8 cellular contexts compared by ENCODE assay signal in genomic region chr7:114921636-114922150, GRCh38. TPM values are rescaled to one million over a fixed set of nuclear protein-coding genes. Genes with fewer than 3 reads are reported as not detected.
DNase-seq lines count a peak whose midpoint lies in the region; ATAC-seq and TF ChIP-seq lines count a peak whose summit lies in the region.

A gene with protein sequence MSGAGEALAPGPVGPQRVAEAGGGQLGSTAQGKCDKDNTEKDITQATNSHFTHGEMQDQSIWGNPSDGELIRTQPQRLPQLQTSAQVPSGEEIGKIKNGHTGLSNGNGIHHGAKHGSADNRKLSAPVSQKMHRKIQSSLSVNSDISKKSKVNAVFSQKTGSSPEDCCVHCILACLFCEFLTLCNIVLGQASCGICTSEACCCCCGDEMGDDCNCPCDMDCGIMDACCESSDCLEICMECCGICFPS (plus strand): TSS chr7:114922094. CDS start chr7:114923034, 940 bp downstream.

- H2AFZ ChIP-seq in PC-9, result peak within 1 kb of the TSS; percentile 96

- no peaks in the 10 kb centered on the region for H3K27me3 ChIP-seq in CD4-positive, alpha-beta memory T cell (ENCODE audit: insufficient read depth, low read length)
- H3K27me3 ChIP-seq in PC-9 (ENCODE audit: insufficient read depth, low read depth) (no peaks in the 10 kb centered on the region), spleen (replicated peaks in 1 of 7) (no peaks in the 10 kb centered on the region)

- H3K9me2 ChIP-seq in PC-9 (ENCODE audit: insufficient read depth), result no peaks in the 10 kb centered on the region

- ATAC-seq in GM18873 (IDR thresholded peaks at IDR 0.05; ENCODE audit: low FRiP score, unreplicated experiment), result no peak

- TF ChIP-seq CTCF in PC-9 (conservative IDR thresholded peaks at IDR 0.05) (no peak), brain (conservative IDR thresholded peaks at IDR 0.05) (no peak), spleen (IDR thresholded peaks at IDR 0.05 in 8 of 11, conservative IDR thresholded peaks at IDR 0.05 in 3 of 11) (no peak)

- H3K27ac Mint-ChIP-seq in CD4-positive, alpha-beta memory T cell, result peak within 1 kb of the TSS; percentile 91 to 99 (median 96)
- H3K27ac Mint-ChIP-seq in brain, result peak within 1 kb of the TSS; percentile 68 to 94 (median 79)
- peak within 1 kb of the TSS; percentile 82 to 95 (median 90) for H3K27ac Mint-ChIP-seq in immature natural killer cell

- no peaks in the 10 kb centered on the region for H3K9me3 Mint-ChIP-seq in CD4-positive, alpha-beta memory T cell
- H3K9me3 Mint-ChIP-seq in brain (no peaks in the 10 kb centered on the region), immature natural killer cell (no peaks in the 10 kb centered on the region)

- peak; percentile 41 to 70 (median 46) for DNase-seq in CD4-positive, alpha-beta memory T cell
- DNase-seq in PC-9, result no peak
- peak in 1 of 3 donors; percentile 34 for DNase-seq in immature natural killer cell
- DNase-seq in spleen, result peak; percentile 75
- DNase-seq in NCI-H1436 (lab: John Stamatoyannopoulos, UW), result no peak
- DNase-seq in NOMO-1 (lab: John Stamatoyannopoulos, UW; ENCODE audit: unreplicated experiment in 2 of 2), result no peak

- TF ChIP-seq POLR2A in spleen (IDR thresholded peaks at IDR 0.05), result no peak

- TSS peak; percentile 55 for BruUV-seq in PC-9 (replicated peaks; lab: Mats Ljungman, UMichigan)

- H4K20me1 ChIP-seq in PC-9 (ENCODE audit: insufficient read depth), result no peaks in the 10 kb centered on the region

- peak within 1 kb of the TSS; percentile 72 for H3K4me2 ChIP-seq in PC-9

- H3K4me1 Mint-ChIP-seq in CD4-positive, alpha-beta memory T cell, result peaks cover 43 to 75% (median 52%) of the 10 kb centered on the region in 4 donors
- H3K4me1 Mint-ChIP-seq in brain, result peaks cover 27% of the 10 kb centered on the region
- peaks cover 29 to 51% of the 10 kb centered on the region in 2 donors for H3K4me1 Mint-ChIP-seq in immature natural killer cell

- H3K4me1 ChIP-seq in CD4-positive, alpha-beta memory T cell (ENCODE audit: insufficient read depth, low read length), result peaks cover 53% of the 10 kb centered on the region
- H3K4me1 ChIP-seq in PC-9 (replicated peaks; ENCODE audit: insufficient read depth) (peaks cover 31% of the 10 kb centered on the region), spleen (peaks cover 28 to 70% (median 56%) of the 10 kb centered on the region in 6 donors)

- POLR2A ChIA-PET in CD4-positive, alpha-beta memory T cell (lab: Charles Lee; ENCODE audit: partially characterized antibody), result interaction anchor here (0.9 to 5.3 kb wide), 11 partner anchors 9 to 1292 kb away, joined by 3 to 74 read pairs (median 4); no protein-coding TSS in a partner anchor
- POLR2A ChIA-PET in PC-9 (lab: Charles Lee; ENCODE audit: unreplicated experiment), result no interaction called here

- peaks cover 3% of the 10 kb centered on the region; the same call in 1 of the 2 replicates for H3F3A ChIP-seq in PC-9 (ENCODE audit: insufficient read depth, low read depth)

- peaks cover 5 to 19% of the 10 kb centered on the region in 2 donors for H3K36me3 Mint-ChIP-seq in CD4-positive, alpha-beta memory T cell
- no peaks in the 10 kb centered on the region for H3K36me3 Mint-ChIP-seq in brain
- H3K36me3 Mint-ChIP-seq in immature natural killer cell, result no peaks in the 10 kb centered on the region

- H3K79me2 ChIP-seq in PC-9 (ENCODE audit: low read depth), result peaks cover 32% of the 10 kb centered on the region

- CTCF ChIA-PET in CD4-positive, alpha-beta memory T cell (lab: Charles Lee; ENCODE audit: partially characterized antibody), result interaction anchor here (0.7 to 2.0 kb wide), 6 partner anchors 11 to 295 kb away, joined by 3 to 10 read pairs (median 4); no protein-coding TSS in a partner anchor
- CTCF ChIA-PET in PC-9 (lab: Charles Lee), result no interaction called here

- peak within 1 kb of the TSS; percentile 90 for H3K27ac ChIP-seq in CD4-positive, alpha-beta memory T cell (ENCODE audit: low read depth, low read length)
- H3K27ac ChIP-seq in PC-9 (peak within 1 kb of the TSS; percentile 55), spleen (peak within 1 kb of the TSS; percentile 90 to 97 (median 94))

- H3K4me3 ChIP-seq in CD4-positive, alpha-beta memory T cell (ENCODE audit: low read length in 2 of 2), result peak within 1 kb of the TSS; percentile 59 to 93
- H3K4me3 ChIP-seq in PC-9 (peak within 1 kb of the TSS; percentile 61), spleen (peak within 1 kb of the TSS; percentile 62 to 84 (median 67))

- no peaks in the 10 kb centered on the region for H3K36me3 ChIP-seq in CD4-positive, alpha-beta memory T cell (ENCODE audit: insufficient read depth, low read length)
- H3K36me3 ChIP-seq in PC-9 (ENCODE audit: low read depth) (peaks cover 15% of the 10 kb centered on the region; the same call in 1 of the 2 replicates), spleen (no peaks in the 10 kb centered on the region)

- 31 to 46% (median 42%) methylated on average over 21 of the region's 21 CpGs for WGBS in spleen, 5 donors

- intact Hi-C loops in CD4-positive, alpha-beta memory T cell (cut with micrococcal nuclease), result loop anchor here (2.0 to 10.0 kb wide), 5 partner anchors 15 to 1293 kb away; partner anchors contain the start of gene TES
- intact Hi-C loops in PC-9 (cut with micrococcal nuclease; ENCODE audit: unreplicated experiment) (loop anchor here (5.0 to 10.0 kb wide), 2 partner anchors 66 to 313 kb away; no protein-coding TSS in a partner anchor), spleen (cut with DNase I; ENCODE audit: low total_unique reads) (no loop called here)

- peaks cover 0 to 1% of the 10 kb centered on the region in 2 donors for H3K27me3 Mint-ChIP-seq in CD4-positive, alpha-beta memory T cell
- H3K27me3 Mint-ChIP-seq in brain (peaks cover 15% of the 10 kb centered on the region), immature natural killer cell (ENCODE audit: low read depth in 3 of 3) (peaks cover 0 to 10% (median 0%) of the 10 kb centered on the region in 3 donors)

- H3K4me3 Mint-ChIP-seq in CD4-positive, alpha-beta memory T cell, result peak within 1 kb of the TSS; percentile 95 to 99 (median 98)
- H3K4me3 Mint-ChIP-seq in brain, result peak within 1 kb of the TSS; percentile 83 to 92 (median 89)
- H3K4me3 Mint-ChIP-seq in immature natural killer cell, result peak within 1 kb of the TSS; percentile 90 to 94 (median 93)

- H3K9me3 ChIP-seq in CD4-positive, alpha-beta memory T cell (ENCODE audit: control insufficient read depth in 1 of 2, low read length in 2 of 2), result no peaks in the 10 kb centered on the region
- H3K9me3 ChIP-seq in PC-9 (ENCODE audit: insufficient read depth, low read depth), result no peaks in the 10 kb centered on the region
- no peaks in the 10 kb centered on the region for H3K9me3 ChIP-seq in spleen

RNA-seq across cellular contexts. Expression of the gene that starts here (rescaled TPM):
- total RNA-seq in CD4-positive, alpha-beta memory T cell, result 10 to 100 TPM; 68.1 to 78.0 TPM
- 100 to 1,000 TPM; 180 to 194 TPM for polyA plus RNA-seq in CD4-positive, alpha-beta memory T cell
- total RNA-seq in PC-9 (2021), result 38.9 and 39.8 TPM in 2 replicates
- polyA plus RNA-seq in brain (ENCODE audit: insufficient read depth, low read depth, low replicate concordance), result 1.2 TPM
- 10 to 100 TPM; 20.3 to 40.5 (median 26.8) TPM for polyA plus RNA-seq in immature natural killer cell
- 10 to 100 TPM; 39.0 to 97.3 (median 62.2) TPM for total RNA-seq in spleen
- 10 to 100 TPM; 22.1 to 32.8 (median 26.2) TPM for polyA plus RNA-seq in spleen

Comparison
In these comparisons a context has a peak if more than half of its experiments do, and no peak if none do; other contexts are left out.
1. DNase-seq: peak in CD4-positive, alpha-beta memory T cell (5 of 5) and spleen (single experiment); none in PC-9 (0 of 2), NCI-H1436 (single experiment) and NOMO-1 (0 of 2).
2. Peak in every context shown above with its lines, with median percentiles within 50 percentile points of each other: H3K27ac ChIP-seq, H3K4me3 ChIP-seq, H3K27ac Mint-ChIP-seq and H3K4me3 Mint-ChIP-seq.